In genomic region chr1:180600301-180600700, GRCh38 we compare ENCODE assay signal across 28 cellular contexts. TPM values are rescaled to one million over a fixed set of nuclear protein-coding genes. Genes with fewer than 3 reads are reported as not detected.
"Had no signal": no experiment of that assay in that cellular context is flagged by ENCODE, and none has a peak within 500 bp of the region (broad histone marks: within the 10 kb centered on the region; RNA-seq: fewer than 3 reads in every experiment).

No MANE protein-coding gene starts in this region.

- H3K4me3 ChIP-seq: hepatocyte, lung, mucosa of descending colon, right atrium auricular region, sigmoid colon, skin epidermis, testis, tibial nerve had no signal

- H3K4me1 ChIP-seq: sigmoid colon, testis had no signal

- H3K27me3 ChIP-seq: hepatocyte, neutrophil, right atrium auricular region, sigmoid colon, testis, tibial nerve had no signal

- H3K27me3 Mint-ChIP-seq: stimulated activated naive CD8-positive, alpha-beta T cell treated with anti-CD3 and anti-CD28 coated beads, Interleukin-15, amount 100 ng/mL, for 72 hours had no signal

- H3K9me3 ChIP-seq: mucosa of descending colon, neutrophil, right atrium auricular region, sigmoid colon, testis, tibial nerve had no signal

- H3K36me3 Mint-ChIP-seq: naive thymus-derived CD8-positive, alpha-beta T cell; stimulated activated naive B cell treated with anti-CD40 and anti-IgM and Interleukin-4, amounts not matched to agents 10 μg/mL and 1 μg/mL and 100 μg/mL, for 72 hours had no signal

- H3K79me2 ChIP-seq: hepatocyte had no signal

- H3K4me2 ChIP-seq: hepatocyte had no signal

- H3K36me3 ChIP-seq: neutrophil, right atrium auricular region, sigmoid colon, tibial nerve had no signal

- H3K27ac Mint-ChIP-seq: dendritic cell treated with granulocyte-macrophage colony-stimulating factor and Interleukin-4, amounts not matched to agents 40 ng/mL and 50 ng/mL, for 4 days; effector memory CD8-positive, alpha-beta T cell; naive thymus-derived CD8-positive, alpha-beta T cell; stimulated activated naive B cell treated with anti-CD40 and anti-IgM and Interleukin-4, amounts not matched to agents 10 μg/mL and 1 μg/mL and 100 μg/mL, for 72 hours; stimulated activated naive CD8-positive, alpha-beta T cell treated with anti-CD3 and anti-CD28 coated beads, Interleukin-15, amount 100 ng/mL, for 72 hours had no signal

- DNase-seq: effector memory CD8-positive, alpha-beta T cell; erythroblast; foreskin melanocyte; head of caudate nucleus; kidney; left colon; left ventricle myocardium superior; mucosa of descending colon; naive thymus-derived CD8-positive, alpha-beta T cell; sigmoid colon; stimulated activated CD4-positive, alpha-beta T cell treated with anti-CD3 and anti-CD28 coated beads, Interleukin-2, amount 100 ng/mL, for 24 hours; stimulated activated CD4-positive, alpha-beta T cell treated with anti-CD3 and anti-CD28 coated beads, Interleukin-4, amount 100 ng/mL, for 4 hours; stimulated activated naive B cell treated with anti-CD40 and anti-IgM and Interleukin-4, amounts not matched to agents 10 μg/mL and 1 μg/mL and 100 μg/mL, for 72 hours; stimulated activated naive CD8-positive, alpha-beta T cell treated with anti-CD3 and anti-CD28 coated beads, Interleukin-15, amount 100 ng/mL, for 72 hours; testis had no signal

- H2AFZ ChIP-seq: hepatocyte had no signal

- H3K9me3 Mint-ChIP-seq: dendritic cell treated with granulocyte-macrophage colony-stimulating factor and Interleukin-4, amounts not matched to agents 40 ng/mL and 50 ng/mL, for 4 days; effector memory CD8-positive, alpha-beta T cell; naive thymus-derived CD8-positive, alpha-beta T cell; stimulated activated naive B cell treated with anti-CD40 and anti-IgM and Interleukin-4, amounts not matched to agents 10 μg/mL and 1 μg/mL and 100 μg/mL, for 72 hours; stimulated activated naive CD8-positive, alpha-beta T cell treated with anti-CD3 and anti-CD28 coated beads, Interleukin-15, amount 100 ng/mL, for 72 hours had no signal

- H3K27ac ChIP-seq: hepatocyte, neutrophil, right atrium auricular region, sigmoid colon, skin epidermis, testis, tibial nerve had no signal

- FAIRE-seq: colon, kidney had no signal

- H3K4me3 Mint-ChIP-seq: dendritic cell treated with granulocyte-macrophage colony-stimulating factor and Interleukin-4, amounts not matched to agents 40 ng/mL and 50 ng/mL, for 4 days; effector memory CD8-positive, alpha-beta T cell; naive thymus-derived CD8-positive, alpha-beta T cell; stimulated activated naive B cell treated with anti-CD40 and anti-IgM and Interleukin-4, amounts not matched to agents 10 μg/mL and 1 μg/mL and 100 μg/mL, for 72 hours; stimulated activated naive CD8-positive, alpha-beta T cell treated with anti-CD3 and anti-CD28 coated beads, Interleukin-15, amount 100 ng/mL, for 72 hours had no signal

- ATAC-seq: effector memory CD8-positive, alpha-beta T cell; left colon; left ventricle myocardium superior; mucosa of descending colon; naive thymus-derived CD8-positive, alpha-beta T cell; stimulated activated naive B cell treated with anti-CD40 and anti-IgM and Interleukin-4, amounts not matched to agents 10 μg/mL and 1 μg/mL and 100 μg/mL, for 72 hours; stimulated activated naive CD8-positive, alpha-beta T cell treated with anti-CD3 and anti-CD28 coated beads, Interleukin-15, amount 100 ng/mL, for 72 hours had no signal

- H3K4me1 Mint-ChIP-seq: naive thymus-derived CD8-positive, alpha-beta T cell; stimulated activated naive B cell treated with anti-CD40 and anti-IgM and Interleukin-4, amounts not matched to agents 10 μg/mL and 1 μg/mL and 100 μg/mL, for 72 hours; stimulated activated naive CD8-positive, alpha-beta T cell treated with anti-CD3 and anti-CD28 coated beads, Interleukin-15, amount 100 ng/mL, for 72 hours had no signal

RNA-seq across cellular contexts. Expression of gene OVAAL, which starts 41.5 kb away (rescaled TPM):
- total RNA-seq: hepatocyte; kidney; left colon; mucosa of descending colon; naive thymus-derived CD8-positive, alpha-beta T cell; osteoblast; pulmonary artery endothelial cell; sigmoid colon; subcutaneous adipose tissue; testis; tibial nerve; ureter had no signal
- polyA plus RNA-seq: hepatocyte; lung; naive thymus-derived CD8-positive, alpha-beta T cell; neural cell; sigmoid colon had no signal
